Comparison of ENCODE assay signal across 1 cellular context in the genomic region with DNA sequence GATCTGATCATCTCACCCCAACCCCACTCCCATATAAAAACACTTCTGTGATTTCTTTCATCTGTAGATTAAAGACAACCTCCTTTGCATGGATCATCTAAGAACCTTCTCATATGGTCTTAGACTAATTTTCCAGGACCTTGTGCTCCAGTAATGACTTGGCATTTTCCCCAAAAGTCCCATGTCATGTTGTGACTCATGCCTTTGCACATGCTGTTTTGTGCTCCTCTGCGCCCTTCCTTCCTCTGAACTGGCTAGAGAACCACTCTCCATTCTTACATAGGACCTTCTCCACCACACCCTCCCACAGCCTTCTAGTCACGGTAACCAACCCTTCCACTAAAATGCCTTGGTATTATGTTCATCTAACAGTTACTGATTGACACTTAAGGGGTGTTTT.
TF ChIP-seq lines count a peak whose summit lies in the region.

No MANE protein-coding gene starts in this region.

TF ChIP-seq in K562, 482 proteins besides CTCF, POLR2A, EP300 and RAD21 (continued from another document and continues in another):
- TF ChIP-seq, protein P1, sequence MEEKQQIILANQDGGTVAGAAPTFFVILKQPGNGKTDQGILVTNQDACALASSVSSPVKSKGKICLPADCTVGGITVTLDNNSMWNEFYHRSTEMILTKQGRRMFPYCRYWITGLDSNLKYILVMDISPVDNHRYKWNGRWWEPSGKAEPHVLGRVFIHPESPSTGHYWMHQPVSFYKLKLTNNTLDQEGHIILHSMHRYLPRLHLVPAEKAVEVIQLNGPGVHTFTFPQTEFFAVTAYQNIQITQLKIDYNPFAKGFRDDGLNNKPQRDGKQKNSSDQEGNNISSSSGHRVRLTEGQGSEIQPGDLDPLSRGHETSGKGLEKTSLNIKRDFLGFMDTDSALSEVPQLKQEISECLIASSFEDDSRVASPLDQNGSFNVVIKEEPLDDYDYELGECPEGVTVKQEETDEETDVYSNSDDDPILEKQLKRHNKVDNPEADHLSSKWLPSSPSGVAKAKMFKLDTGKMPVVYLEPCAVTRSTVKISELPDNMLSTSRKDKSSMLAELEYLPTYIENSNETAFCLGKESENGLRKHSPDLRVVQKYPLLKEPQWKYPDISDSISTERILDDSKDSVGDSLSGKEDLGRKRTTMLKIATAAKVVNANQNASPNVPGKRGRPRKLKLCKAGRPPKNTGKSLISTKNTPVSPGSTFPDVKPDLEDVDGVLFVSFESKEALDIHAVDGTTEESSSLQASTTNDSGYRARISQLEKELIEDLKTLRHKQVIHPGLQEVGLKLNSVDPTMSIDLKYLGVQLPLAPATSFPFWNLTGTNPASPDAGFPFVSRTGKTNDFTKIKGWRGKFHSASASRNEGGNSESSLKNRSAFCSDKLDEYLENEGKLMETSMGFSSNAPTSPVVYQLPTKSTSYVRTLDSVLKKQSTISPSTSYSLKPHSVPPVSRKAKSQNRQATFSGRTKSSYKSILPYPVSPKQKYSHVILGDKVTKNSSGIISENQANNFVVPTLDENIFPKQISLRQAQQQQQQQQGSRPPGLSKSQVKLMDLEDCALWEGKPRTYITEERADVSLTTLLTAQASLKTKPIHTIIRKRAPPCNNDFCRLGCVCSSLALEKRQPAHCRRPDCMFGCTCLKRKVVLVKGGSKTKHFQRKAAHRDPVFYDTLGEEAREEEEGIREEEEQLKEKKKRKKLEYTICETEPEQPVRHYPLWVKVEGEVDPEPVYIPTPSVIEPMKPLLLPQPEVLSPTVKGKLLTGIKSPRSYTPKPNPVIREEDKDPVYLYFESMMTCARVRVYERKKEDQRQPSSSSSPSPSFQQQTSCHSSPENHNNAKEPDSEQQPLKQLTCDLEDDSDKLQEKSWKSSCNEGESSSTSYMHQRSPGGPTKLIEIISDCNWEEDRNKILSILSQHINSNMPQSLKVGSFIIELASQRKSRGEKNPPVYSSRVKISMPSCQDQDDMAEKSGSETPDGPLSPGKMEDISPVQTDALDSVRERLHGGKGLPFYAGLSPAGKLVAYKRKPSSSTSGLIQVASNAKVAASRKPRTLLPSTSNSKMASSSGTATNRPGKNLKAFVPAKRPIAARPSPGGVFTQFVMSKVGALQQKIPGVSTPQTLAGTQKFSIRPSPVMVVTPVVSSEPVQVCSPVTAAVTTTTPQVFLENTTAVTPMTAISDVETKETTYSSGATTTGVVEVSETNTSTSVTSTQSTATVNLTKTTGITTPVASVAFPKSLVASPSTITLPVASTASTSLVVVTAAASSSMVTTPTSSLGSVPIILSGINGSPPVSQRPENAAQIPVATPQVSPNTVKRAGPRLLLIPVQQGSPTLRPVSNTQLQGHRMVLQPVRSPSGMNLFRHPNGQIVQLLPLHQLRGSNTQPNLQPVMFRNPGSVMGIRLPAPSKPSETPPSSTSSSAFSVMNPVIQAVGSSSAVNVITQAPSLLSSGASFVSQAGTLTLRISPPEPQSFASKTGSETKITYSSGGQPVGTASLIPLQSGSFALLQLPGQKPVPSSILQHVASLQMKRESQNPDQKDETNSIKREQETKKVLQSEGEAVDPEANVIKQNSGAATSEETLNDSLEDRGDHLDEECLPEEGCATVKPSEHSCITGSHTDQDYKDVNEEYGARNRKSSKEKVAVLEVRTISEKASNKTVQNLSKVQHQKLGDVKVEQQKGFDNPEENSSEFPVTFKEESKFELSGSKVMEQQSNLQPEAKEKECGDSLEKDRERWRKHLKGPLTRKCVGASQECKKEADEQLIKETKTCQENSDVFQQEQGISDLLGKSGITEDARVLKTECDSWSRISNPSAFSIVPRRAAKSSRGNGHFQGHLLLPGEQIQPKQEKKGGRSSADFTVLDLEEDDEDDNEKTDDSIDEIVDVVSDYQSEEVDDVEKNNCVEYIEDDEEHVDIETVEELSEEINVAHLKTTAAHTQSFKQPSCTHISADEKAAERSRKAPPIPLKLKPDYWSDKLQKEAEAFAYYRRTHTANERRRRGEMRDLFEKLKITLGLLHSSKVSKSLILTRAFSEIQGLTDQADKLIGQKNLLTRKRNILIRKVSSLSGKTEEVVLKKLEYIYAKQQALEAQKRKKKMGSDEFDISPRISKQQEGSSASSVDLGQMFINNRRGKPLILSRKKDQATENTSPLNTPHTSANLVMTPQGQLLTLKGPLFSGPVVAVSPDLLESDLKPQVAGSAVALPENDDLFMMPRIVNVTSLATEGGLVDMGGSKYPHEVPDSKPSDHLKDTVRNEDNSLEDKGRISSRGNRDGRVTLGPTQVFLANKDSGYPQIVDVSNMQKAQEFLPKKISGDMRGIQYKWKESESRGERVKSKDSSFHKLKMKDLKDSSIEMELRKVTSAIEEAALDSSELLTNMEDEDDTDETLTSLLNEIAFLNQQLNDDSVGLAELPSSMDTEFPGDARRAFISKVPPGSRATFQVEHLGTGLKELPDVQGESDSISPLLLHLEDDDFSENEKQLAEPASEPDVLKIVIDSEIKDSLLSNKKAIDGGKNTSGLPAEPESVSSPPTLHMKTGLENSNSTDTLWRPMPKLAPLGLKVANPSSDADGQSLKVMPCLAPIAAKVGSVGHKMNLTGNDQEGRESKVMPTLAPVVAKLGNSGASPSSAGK (IDR thresholded peaks at IDR 0.05): peak; percentile 33; the same call in 1 of the 2 replicates
- TF ChIP-seq MAZ (CRISPR knock-in tag; conservative IDR thresholded peaks at IDR 0.05 in 1 of 2, IDR thresholded peaks at IDR 0.05 in 1 of 2) (no peak), NFE2 (IDR thresholded peaks at IDR 0.05; ENCODE audit: low read depth) (peak; percentile 91), CBX8 (IDR thresholded peaks at IDR 0.05; ENCODE audit: borderline replicate concordance, extremely low read depth, low read depth, low read length, poor library complexity, severe bottlenecking) (no peak), ZNF785 (CRISPR knock-in tag; IDR thresholded peaks at IDR 0.05) (no peak), TEAD2 (tag; IDR thresholded peaks at IDR 0.05) (no peak), SMARCE1 (IDR thresholded peaks at IDR 0.05) (0 out of 2 replicates have a peak, but pooled peaks have one; percentile 31), SOX6 (IDR thresholded peaks at IDR 0.05) (no peak), NCOA6 (IDR thresholded peaks at IDR 0.05) (no peak), NONO (IDR thresholded peaks at IDR 0.05; ENCODE audit: low read depth in 2 of 2, low read length in 1 of 2) (no peak), RB1 (IDR thresholded peaks at IDR 0.05; ENCODE audit: low read depth) (no peak), CSDE1 (IDR thresholded peaks at IDR 0.05) (no peak), XRCC3 (IDR thresholded peaks at IDR 0.05) (no peak), HNRNPK (IDR thresholded peaks at IDR 0.05; ENCODE audit: low read depth, low read length, poor library complexity, severe bottlenecking) (no peak), GABPB1 (CRISPR knock-in tag; IDR thresholded peaks at IDR 0.05) (no peak), SREBF1 (IDR thresholded peaks at IDR 0.05; ENCODE audit: borderline replicate concordance, low read depth, low read length) (no peak), ZNF212 (CRISPR knock-in tag; IDR thresholded peaks at IDR 0.05) (no peak), NFIC (IDR thresholded peaks at IDR 0.05) (peak; percentile 32), ARNT (IDR thresholded peaks at IDR 0.05) (no peak), STAT5A (IDR thresholded peaks at IDR 0.05; ENCODE audit: borderline replicate concordance, low read length) (no peak), ZNF79 (CRISPR knock-in tag; IDR thresholded peaks at IDR 0.05; ENCODE audit: low read depth) (no peak), RUNX1 (IDR thresholded peaks at IDR 0.05; ENCODE audit: low read depth) (no peak), CXXC5 (CRISPR knock-in tag; IDR thresholded peaks at IDR 0.05) (no peak), HMGN3 (IDR thresholded peaks at IDR 0.05; ENCODE audit: borderline replicate concordance, extremely low read depth, insufficient read length, low read depth, low read length) (no peak), U2AF1 (optimal IDR thresholded peaks at IDR 0.05; ENCODE audit: low read depth, low read length) (no peak), KDM4B (IDR thresholded peaks at IDR 0.05; ENCODE audit: borderline replicate concordance in 2 of 2, low read depth in 1 of 2) (no peak)
- TF ChIP-seq, protein P2, sequence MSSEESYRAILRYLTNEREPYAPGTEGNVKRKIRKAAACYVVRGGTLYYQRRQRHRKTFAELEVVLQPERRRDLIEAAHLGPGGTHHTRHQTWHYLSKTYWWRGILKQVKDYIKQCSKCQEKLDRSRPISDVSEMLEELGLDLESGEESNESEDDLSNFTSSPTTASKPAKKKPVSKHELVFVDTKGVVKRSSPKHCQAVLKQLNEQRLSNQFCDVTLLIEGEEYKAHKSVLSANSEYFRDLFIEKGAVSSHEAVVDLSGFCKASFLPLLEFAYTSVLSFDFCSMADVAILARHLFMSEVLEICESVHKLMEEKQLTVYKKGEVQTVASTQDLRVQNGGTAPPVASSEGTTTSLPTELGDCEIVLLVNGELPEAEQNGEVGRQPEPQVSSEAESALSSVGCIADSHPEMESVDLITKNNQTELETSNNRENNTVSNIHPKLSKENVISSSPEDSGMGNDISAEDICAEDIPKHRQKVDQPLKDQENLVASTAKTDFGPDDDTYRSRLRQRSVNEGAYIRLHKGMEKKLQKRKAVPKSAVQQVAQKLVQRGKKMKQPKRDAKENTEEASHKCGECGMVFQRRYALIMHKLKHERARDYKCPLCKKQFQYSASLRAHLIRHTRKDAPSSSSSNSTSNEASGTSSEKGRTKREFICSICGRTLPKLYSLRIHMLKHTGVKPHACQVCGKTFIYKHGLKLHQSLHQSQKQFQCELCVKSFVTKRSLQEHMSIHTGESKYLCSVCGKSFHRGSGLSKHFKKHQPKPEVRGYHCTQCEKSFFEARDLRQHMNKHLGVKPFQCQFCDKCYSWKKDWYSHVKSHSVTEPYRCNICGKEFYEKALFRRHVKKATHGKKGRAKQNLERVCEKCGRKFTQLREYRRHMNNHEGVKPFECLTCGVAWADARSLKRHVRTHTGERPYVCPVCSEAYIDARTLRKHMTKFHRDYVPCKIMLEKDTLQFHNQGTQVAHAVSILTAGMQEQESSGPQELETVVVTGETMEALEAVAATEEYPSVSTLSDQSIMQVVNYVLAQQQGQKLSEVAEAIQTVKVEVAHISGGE (CRISPR knock-in tag; IDR thresholded peaks at IDR 0.05): 0 out of 6 replicates have a peak, but pooled peaks of 1 of the 3 experiments have one; percentile 46
- TF ChIP-seq, protein P3, sequence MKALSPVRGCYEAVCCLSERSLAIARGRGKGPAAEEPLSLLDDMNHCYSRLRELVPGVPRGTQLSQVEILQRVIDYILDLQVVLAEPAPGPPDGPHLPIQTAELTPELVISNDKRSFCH (CRISPR knock-in tag; IDR thresholded peaks at IDR 0.05): no peak
- TF ChIP-seq, protein P3 (tag; IDR thresholded peaks at IDR 0.05): no peak
- TF ChIP-seq, protein P4, sequence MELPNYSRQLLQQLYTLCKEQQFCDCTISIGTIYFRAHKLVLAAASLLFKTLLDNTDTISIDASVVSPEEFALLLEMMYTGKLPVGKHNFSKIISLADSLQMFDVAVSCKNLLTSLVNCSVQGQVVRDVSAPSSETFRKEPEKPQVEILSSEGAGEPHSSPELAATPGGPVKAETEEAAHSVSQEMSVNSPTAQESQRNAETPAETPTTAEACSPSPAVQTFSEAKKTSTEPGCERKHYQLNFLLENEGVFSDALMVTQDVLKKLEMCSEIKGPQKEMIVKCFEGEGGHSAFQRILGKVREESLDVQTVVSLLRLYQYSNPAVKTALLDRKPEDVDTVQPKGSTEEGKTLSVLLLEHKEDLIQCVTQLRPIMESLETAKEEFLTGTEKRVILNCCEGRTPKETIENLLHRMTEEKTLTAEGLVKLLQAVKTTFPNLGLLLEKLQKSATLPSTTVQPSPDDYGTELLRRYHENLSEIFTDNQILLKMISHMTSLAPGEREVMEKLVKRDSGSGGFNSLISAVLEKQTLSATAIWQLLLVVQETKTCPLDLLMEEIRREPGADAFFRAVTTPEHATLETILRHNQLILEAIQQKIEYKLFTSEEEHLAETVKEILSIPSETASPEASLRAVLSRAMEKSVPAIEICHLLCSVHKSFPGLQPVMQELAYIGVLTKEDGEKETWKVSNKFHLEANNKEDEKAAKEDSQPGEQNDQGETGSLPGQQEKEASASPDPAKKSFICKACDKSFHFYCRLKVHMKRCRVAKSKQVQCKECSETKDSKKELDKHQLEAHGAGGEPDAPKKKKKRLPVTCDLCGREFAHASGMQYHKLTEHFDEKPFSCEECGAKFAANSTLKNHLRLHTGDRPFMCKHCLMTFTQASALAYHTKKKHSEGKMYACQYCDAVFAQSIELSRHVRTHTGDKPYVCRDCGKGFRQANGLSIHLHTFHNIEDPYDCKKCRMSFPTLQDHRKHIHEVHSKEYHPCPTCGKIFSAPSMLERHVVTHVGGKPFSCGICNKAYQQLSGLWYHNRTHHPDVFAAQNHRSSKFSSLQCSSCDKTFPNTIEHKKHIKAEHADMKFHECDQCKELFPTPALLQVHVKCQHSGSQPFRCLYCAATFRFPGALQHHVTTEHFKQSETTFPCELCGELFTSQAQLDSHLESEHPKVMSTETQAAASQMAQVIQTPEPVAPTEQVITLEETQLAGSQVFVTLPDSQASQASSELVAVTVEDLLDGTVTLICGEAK (IDR thresholded peaks at IDR 0.05): no peak
- TF ChIP-seq, protein P4 (CRISPR knock-in tag; IDR thresholded peaks at IDR 0.05): no peak
- TF ChIP-seq, protein P5, sequence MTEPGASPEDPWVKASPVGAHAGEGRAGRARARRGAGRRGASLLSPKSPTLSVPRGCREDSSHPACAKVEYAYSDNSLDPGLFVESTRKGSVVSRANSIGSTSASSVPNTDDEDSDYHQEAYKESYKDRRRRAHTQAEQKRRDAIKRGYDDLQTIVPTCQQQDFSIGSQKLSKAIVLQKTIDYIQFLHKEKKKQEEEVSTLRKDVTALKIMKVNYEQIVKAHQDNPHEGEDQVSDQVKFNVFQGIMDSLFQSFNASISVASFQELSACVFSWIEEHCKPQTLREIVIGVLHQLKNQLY (CRISPR knock-in tag; conservative IDR thresholded peaks at IDR 0.05): no peak
